8 cellular contexts compared by ENCODE assay signal in the genomic region with DNA sequence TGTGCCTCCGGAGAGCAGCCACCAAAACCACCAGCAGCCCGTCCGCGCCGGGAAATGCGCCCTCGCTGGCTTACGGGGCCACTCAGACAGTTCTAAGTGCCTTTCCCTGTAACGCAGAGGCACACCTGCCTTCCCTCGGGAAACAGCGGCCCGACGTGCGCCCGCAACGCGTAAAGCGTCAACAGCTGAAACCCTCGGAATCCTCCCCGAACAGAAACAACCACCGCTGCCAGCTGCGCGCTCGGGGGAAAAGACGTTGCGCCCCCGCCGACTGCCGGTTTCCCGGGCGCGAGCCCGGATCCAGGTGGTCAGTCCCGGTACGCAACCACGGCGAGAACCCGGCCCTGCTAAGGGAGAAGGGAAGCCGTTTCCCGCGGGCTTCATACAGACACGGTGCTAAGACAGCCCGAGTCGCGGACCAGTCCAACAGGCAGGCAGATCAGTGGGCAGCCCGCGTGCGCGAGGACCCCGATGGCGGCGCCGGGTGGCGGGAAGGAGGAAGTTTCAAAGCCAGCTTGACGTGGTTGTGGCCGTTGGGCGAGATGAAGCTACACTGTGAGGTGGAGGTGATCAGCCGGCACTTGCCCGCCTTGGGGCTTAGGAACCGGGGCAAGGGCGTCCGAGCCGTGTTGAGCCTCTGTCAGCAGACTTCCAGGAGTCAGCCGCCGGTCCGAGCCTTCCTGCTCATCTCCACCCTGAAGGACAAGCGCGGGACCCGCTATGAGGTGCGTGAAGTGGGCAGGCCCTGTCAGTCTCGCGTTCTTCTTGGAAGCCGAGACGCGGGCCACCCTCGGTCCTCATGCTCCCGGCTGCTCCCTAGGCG. TPM values are rescaled to one million over a fixed set of nuclear protein-coding genes. Genes with fewer than 3 reads are reported as not detected.
DNase-seq lines count a peak whose midpoint lies in the region; ATAC-seq, FAIRE-seq and TF ChIP-seq lines count a peak whose summit lies in the region.

Gene LRR1 (plus strand): TSS at position 462 of the 823 bp plus-strand sequence. CDS start 81 bp downstream, at position 543.

- FAIRE-seq in GM19239 (lab: Jason Lieb, UNC) (peak; percentile 84), HepG2 (lab: Jason Lieb, UNC) (no peak)

- ATAC-seq in HG03457 (IDR thresholded peaks at IDR 0.05; ENCODE audit: unreplicated experiment) (peak; percentile 43), HepG2 (peak; percentile 76)

- H3K27me3 ChIP-seq in BE2C (no peaks in the 10 kb centered on the region), HepG2 (ENCODE audit: control insufficient read depth in 1 of 2, insufficient read depth in 2 of 2, low read length in 2 of 2) (no peaks in the 10 kb centered on the region; a peak in 1 of 5 replicates)

- DNase-seq in BE2C (peak; percentile 89), GM19239 (ENCODE audit: insufficient read length, low spot score) (peak; percentile 70), NCI-H524 (lab: John Stamatoyannopoulos, UW) (peak; percentile 92 to 95), dedifferentiated amniotic fluid mesenchymal stem cell (ENCODE audit: extremely low spot score) (peak; percentile 63), HepG2 (ENCODE audit: low spot score) (peak; percentile 76)
- DNase-seq in activated CD4-positive, alpha-beta T cell treated with anti-CD3 and anti-CD28 coated beads, Interleukin-2, amount 50 U/mL, for 1 hour = peak; percentile 88
- DNase-seq in stimulated activated CD4-positive, alpha-beta T cell treated with anti-CD3 and anti-CD28 coated beads, Interleukin-2, amount 100 ng/mL, for 48 hours = peak; percentile 85 to 89

- H3K27ac ChIP-seq in HepG2 (ENCODE audit: extremely low read length, insufficient read depth, low read length) = peak within 1 kb of the TSS; percentile 97

- peak; percentile 30 for TF ChIP-seq RAD21 in HepG2 (CRISPR knock-in tag; IDR thresholded peaks at IDR 0.05)

- no peaks in the 10 kb centered on the region for H3K4me1 ChIP-seq in BE2C
- peaks cover 39% of the 10 kb centered on the region for H3K4me1 ChIP-seq in HepG2 (ENCODE audit: insufficient read depth, low read length)

- H3K36me3 ChIP-seq in BE2C (peaks cover 10% of the 10 kb centered on the region), HepG2 (replicated peaks in 1 of 2; ENCODE audit: control insufficient read depth in 1 of 2, insufficient read depth in 2 of 2, low read length in 2 of 2) (peaks cover 0 to 6% of the 10 kb centered on the region in 2 experiments; a peak in 4 of 5 replicates)

- POLR2A ChIA-PET in HepG2 (lab: Yijun Ruan, JAX) = interaction anchor here (1.1 to 5.7 kb wide), 11 partner anchors 9 to 171 kb away, joined by 3 to 97 read pairs (median 5); partner anchors contain the start of genes MGAT2, RPL36AL and RPS29

- H3K4me3 ChIP-seq in BE2C (ENCODE audit: low read depth, low read length) (peak within 1 kb of the TSS; percentile 100), HepG2 (replicated peaks in 1 of 3; ENCODE audit: insufficient read depth in 1 of 3, low read depth in 2 of 3, low read length in 3 of 3) (peak within 1 kb of the TSS; percentile 79 to 91 (median 83))

- H3K4me2 ChIP-seq in HepG2 (ENCODE audit: low read depth, low read length) = peak within 1 kb of the TSS; percentile 76

- CTCF ChIA-PET in HepG2 (lab: Yijun Ruan, JAX; ENCODE audit: low intra/inter-chr PET ratio, low total read pairs) = interaction anchor here (1.0 kb wide), 1 partner anchor 11 kb away, joined by 4 read pairs; no protein-coding TSS in a partner anchor

- TF ChIP-seq EP300 in HepG2 (IDR thresholded peaks at IDR 0.05; ENCODE audit: low read depth in 2 of 2, low read length in 2 of 2) = no peak
- TF ChIP-seq EP300 in HepG2 (CRISPR knock-in tag; IDR thresholded peaks at IDR 0.05; ENCODE audit: borderline replicate concordance) = no peak

- peak within 1 kb of the TSS; percentile 94 for H3K9ac ChIP-seq in HepG2 (ENCODE audit: insufficient read depth, low read depth, low read length)

- H2AFZ ChIP-seq in HepG2 (ENCODE audit: low read length) = no peak within 1 kb of the TSS

- 0% methylated on average over 3 of the region's 78 CpGs for WGBS in HepG2 (ENCODE audit: low lambda C conversion rate)

- TF ChIP-seq POLR2A in HepG2 (IDR thresholded peaks at IDR 0.05; ENCODE audit: insufficient read depth in 1 of 2, low read depth in 2 of 2, low read length in 2 of 2) = peak; percentile 67 to 93

- TF ChIP-seq CTCF in BE2C (IDR thresholded peaks at IDR 0.05; ENCODE audit: low read depth, low read length) (no peak), HepG2 (CRISPR knock-in tag; IDR thresholded peaks at IDR 0.05) (0 out of 2 replicates have a peak, but pooled peaks have one; percentile 12)

- intact Hi-C loops in HepG2 (cut with micrococcal nuclease; ENCODE audit: unreplicated experiment) = loop anchor here (1.0 kb wide), 1 partner anchor 37 kb away; the partner anchor contains the start of gene DNAAF2

- H3K9me3 ChIP-seq in BE2C = no peaks in the 10 kb centered on the region
- H3K9me3 ChIP-seq in HepG2 (ENCODE audit: low read length) = no peaks in the 10 kb centered on the region

- no TSS peak for BruUV-seq in HepG2 (replicated peaks; lab: Mats Ljungman, UMichigan)

- peaks cover 21% of the 10 kb centered on the region for H3K79me2 ChIP-seq in HepG2 (ENCODE audit: insufficient read depth, low read length)

- no peaks in the 10 kb centered on the region for H4K20me1 ChIP-seq in HepG2 (ENCODE audit: insufficient read depth, low read length)

- in situ Hi-C loops in HepG2 (cut with HindIII; ENCODE audit: extremely low pct_ligation_motif_present, low pct_unique_long_range_greater_than_20kb) = no loop called here

TF ChIP-seq in HepG2, 621 proteins besides CTCF, POLR2A, EP300 and RAD21 (continues in another document):
- TF ChIP-seq BCL6 (CRISPR knock-in tag; IDR thresholded peaks at IDR 0.05) (peak; percentile 39; the same call in 1 of the 2 replicates), DRAP1 (CRISPR knock-in tag; IDR thresholded peaks at IDR 0.05) (peak; percentile 72), BCL3 (CRISPR knock-in tag; IDR thresholded peaks at IDR 0.05) (peak; percentile 93; the same call in 1 of the 2 replicates), NFIB (CRISPR knock-in tag; IDR thresholded peaks at IDR 0.05; ENCODE audit: borderline replicate concordance) (0 out of 2 replicates have a peak, but pooled peaks have one; percentile 69), ATAD3A (CRISPR knock-in tag; IDR thresholded peaks at IDR 0.05) (no peak), NPAS2 (CRISPR knock-in tag; IDR thresholded peaks at IDR 0.05; ENCODE audit: borderline replicate concordance) (no peak), NR2C2 (CRISPR knock-in tag; IDR thresholded peaks at IDR 0.05; ENCODE audit: borderline replicate concordance) (0 out of 2 replicates have a peak, but pooled peaks have one; percentile 45)
- TF ChIP-seq, protein P1, sequence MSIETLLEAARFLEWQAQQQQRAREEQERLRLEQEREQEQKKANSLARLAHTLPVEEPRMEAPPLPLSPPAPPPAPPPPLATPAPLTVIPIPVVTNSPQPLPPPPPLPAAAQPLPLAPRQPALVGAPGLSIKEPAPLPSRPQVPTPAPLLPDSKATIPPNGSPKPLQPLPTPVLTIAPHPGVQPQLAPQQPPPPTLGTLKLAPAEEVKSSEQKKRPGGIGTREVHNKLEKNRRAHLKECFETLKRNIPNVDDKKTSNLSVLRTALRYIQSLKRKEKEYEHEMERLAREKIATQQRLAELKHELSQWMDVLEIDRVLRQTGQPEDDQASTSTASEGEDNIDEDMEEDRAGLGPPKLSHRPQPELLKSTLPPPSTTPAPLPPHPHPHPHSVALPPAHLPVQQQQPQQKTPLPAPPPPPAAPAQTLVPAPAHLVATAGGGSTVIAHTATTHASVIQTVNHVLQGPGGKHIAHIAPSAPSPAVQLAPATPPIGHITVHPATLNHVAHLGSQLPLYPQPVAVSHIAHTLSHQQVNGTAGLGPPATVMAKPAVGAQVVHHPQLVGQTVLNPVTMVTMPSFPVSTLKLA (IDR thresholded peaks at IDR 0.05) = no peak

RNA-seq across cellular contexts. Expression of gene LRR1, which starts in this region (rescaled TPM):
- 7.3 TPM for polyA plus RNA-seq in BE2C (2012; ENCODE audit: insufficient read depth, insufficient read length, low read depth)
- total RNA-seq in HepG2 (2016; rRNA removed; fragmentation: Illumina TruSeq; extraction: Trizol) = 36.2 and 49.8 TPM in 2 replicates
- 25.3 and 29.2 TPM in 2 replicates for total RNA-seq in HepG2 (2016; cell fraction: cytosol; rRNA removed; fragmentation: Illumina TruSeq; extraction: Trizol; ENCODE audit: low read depth)
- 37.2 and 49.2 TPM in 2 replicates for total RNA-seq in HepG2 (2016; cell fraction: insoluble cytoplasmic fraction; rRNA removed; fragmentation: Illumina TruSeq; extraction: Trizol)
- total RNA-seq in HepG2 (2016; cell fraction: membrane; rRNA removed; fragmentation: Illumina TruSeq; extraction: Trizol) = 30.8 and 32.4 TPM in 2 replicates
- total RNA-seq in HepG2 (2016; cell fraction: nucleus; rRNA removed; fragmentation: Illumina TruSeq; extraction: Trizol) = 18.7 and 21.3 TPM in 2 replicates
- polyA plus RNA-seq in HepG2 (2011; rRNA removed) = 3.9 and 7.0 TPM in 2 replicates
- 4.2 and 4.3 TPM in 2 replicates for polyA plus RNA-seq in HepG2 (2011; cell fraction: cytosol; rRNA removed)
- 1.9 and 2.1 TPM in 2 replicates for polyA plus RNA-seq in HepG2 (2011; cell fraction: nucleus; rRNA removed)
- polyA plus RNA-seq in HepG2 (2012) = 4.8 and 6.0 TPM in 2 replicates
- polyA plus RNA-seq in HepG2 (2016; cell fraction: cytosol; fragmentation: Illumina TruSeq; extraction: Trizol; ENCODE audit: low read depth) = 14.3 and 17.0 TPM in 2 replicates
- polyA plus RNA-seq in HepG2 (2016; cell fraction: insoluble cytoplasmic fraction; fragmentation: Illumina TruSeq; extraction: Trizol; ENCODE audit: low read depth) = 36.2 and 39.0 TPM in 2 replicates
- polyA plus RNA-seq in HepG2 (2016; cell fraction: membrane; fragmentation: Illumina TruSeq; extraction: Trizol; ENCODE audit: low read depth) = 16.8 and 17.0 TPM in 2 replicates
- 17.4 and 22.9 TPM in 2 replicates for polyA plus RNA-seq in HepG2 (2016; cell fraction: nucleus; fragmentation: Illumina TruSeq; extraction: Trizol; ENCODE audit: insufficient read depth, low read depth)
- 6.5 and 13.4 TPM in 2 replicates for polyA minus RNA-seq in HepG2 (2011; rRNA and poly(A)+ RNA removed; ENCODE audit: low replicate concordance)
- polyA minus RNA-seq in HepG2 (2011; cell fraction: cytosol; rRNA and poly(A)+ RNA removed) = 3.0 and 4.6 TPM in 2 replicates
- 9.0 and 10.3 TPM in 2 replicates for polyA minus RNA-seq in HepG2 (2011; cell fraction: nucleus; rRNA and poly(A)+ RNA removed)

Comparison
In these comparisons a context has a peak if more than half of its experiments do, and no peak if none do; other contexts are left out.
1. Peak in every context shown above with its lines: DNase-seq, ATAC-seq, H3K4me3 ChIP-seq and H3K27ac ChIP-seq.